In genomic region chr3:66303556-66303955, GRCh38 we compare ENCODE assay signal across 8 cellular contexts.
DNase-seq lines count a peak whose midpoint lies in the region; ATAC-seq, FAIRE-seq and TF ChIP-seq lines count a peak whose summit lies in the region.
"Had no signal": no experiment of that assay in that cellular context is flagged by ENCODE, and none has a peak within 500 bp of the region (broad histone marks: within the 10 kb centered on the region; RNA-seq: fewer than 3 reads in every experiment).

No MANE protein-coding gene starts in this region.

- FAIRE-seq in RCC 7860 (lab: Jason Lieb, UNC), result no peak

- peaks cover 33 to 46% of the 10 kb centered on the region in 2 donors for H3K4me1 Mint-ChIP-seq in stimulated activated naive B cell treated with anti-CD40 and anti-IgM and Interleukin-4, amounts not matched to agents 10 μg/mL and 1 μg/mL and 100 μg/mL, for 72 hours

- peak; percentile 23 for DNase-seq in RCC 7860 (ENCODE audit: low spot score)
- no peak for DNase-seq in colonic mucosa
- DNase-seq in stimulated activated naive B cell treated with anti-CD40 and anti-IgM and Interleukin-4, amounts not matched to agents 10 μg/mL and 1 μg/mL and 100 μg/mL, for 72 hours, result no peak
- DNase-seq in SKM-1 (lab: John Stamatoyannopoulos, UW; ENCODE audit: unreplicated experiment), result no peak
- no peak for DNase-seq in NCI-H1105 (lab: John Stamatoyannopoulos, UW)

- no peak overlapping the region for H3K9ac ChIP-seq in colonic mucosa (ENCODE audit: low read depth in 2 of 2, low read length in 2 of 2)
- H3K9ac ChIP-seq: parathyroid adenoma had no signal

- H3K4me3 ChIP-seq in colonic mucosa, result no peak overlapping the region

- H3K27me3 ChIP-seq in colonic mucosa, result no peaks in the 10 kb centered on the region

- no peak overlapping the region for H3K4me3 Mint-ChIP-seq in stimulated activated naive B cell treated with anti-CD40 and anti-IgM and Interleukin-4, amounts not matched to agents 10 μg/mL and 1 μg/mL and 100 μg/mL, for 72 hours

- peak overlapping the region; percentile 3 for H3K27ac ChIP-seq in colonic mucosa
- H3K27ac ChIP-seq: parathyroid adenoma had no signal

- no peaks in the 10 kb centered on the region for H3K36me3 ChIP-seq in colonic mucosa

- H3K27me3 Mint-ChIP-seq in stimulated activated naive B cell treated with anti-CD40 and anti-IgM and Interleukin-4, amounts not matched to agents 10 μg/mL and 1 μg/mL and 100 μg/mL, for 72 hours, result no peaks in the 10 kb centered on the region

- peaks cover 0 to 8% of the 10 kb centered on the region in 2 donors for H3K9me3 Mint-ChIP-seq in stimulated activated naive B cell treated with anti-CD40 and anti-IgM and Interleukin-4, amounts not matched to agents 10 μg/mL and 1 μg/mL and 100 μg/mL, for 72 hours

- TF ChIP-seq CTCF in colonic mucosa (IDR thresholded peaks at IDR 0.05), result no peak

- intact Hi-C loops in colonic mucosa (cut with DNase I), result no loop called here

- H3K27ac Mint-ChIP-seq in stimulated activated naive B cell treated with anti-CD40 and anti-IgM and Interleukin-4, amounts not matched to agents 10 μg/mL and 1 μg/mL and 100 μg/mL, for 72 hours, result peak overlapping the region; percentile 39

- H3K9me3 ChIP-seq in colonic mucosa, result no peaks in the 10 kb centered on the region

- ATAC-seq in GM21737 (IDR thresholded peaks at IDR 0.05; ENCODE audit: unreplicated experiment) (peak; percentile 57), HG02870 (IDR thresholded peaks at IDR 0.05; ENCODE audit: unreplicated experiment) (no peak)
- peak; percentile 58 to 76 for ATAC-seq in stimulated activated naive B cell treated with anti-CD40 and anti-IgM and Interleukin-4, amounts not matched to agents 10 μg/mL and 1 μg/mL and 100 μg/mL, for 72 hours (replicated peaks)

- H3K36me3 Mint-ChIP-seq in stimulated activated naive B cell treated with anti-CD40 and anti-IgM and Interleukin-4, amounts not matched to agents 10 μg/mL and 1 μg/mL and 100 μg/mL, for 72 hours, result peaks cover 14 to 16% of the 10 kb centered on the region in 2 donors

- no peaks in the 10 kb centered on the region for H3K4me1 ChIP-seq in colonic mucosa
- H3K4me1 ChIP-seq: parathyroid adenoma had no signal
